Comparison of ENCODE assay signal across 17 cellular contexts in the genomic region with DNA sequence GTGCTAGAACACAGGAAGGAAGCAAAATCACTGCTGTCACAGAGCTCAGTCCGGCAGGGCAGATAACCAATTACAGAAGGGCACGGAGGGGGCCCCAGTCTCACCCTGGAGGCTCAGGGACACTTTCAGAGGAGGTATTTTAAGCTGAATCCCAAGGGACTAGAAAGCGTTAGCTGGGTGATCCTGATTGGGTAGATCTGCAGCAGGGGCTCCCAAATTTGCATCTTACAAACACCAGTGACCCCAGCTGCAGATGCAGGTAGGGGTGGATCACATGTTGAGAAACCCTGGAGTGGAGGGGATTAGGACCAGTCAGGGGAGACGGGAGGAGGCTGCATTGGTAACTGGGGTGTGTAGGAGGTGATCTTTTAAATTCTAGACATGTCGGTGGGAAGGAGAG.
DNase-seq lines count a peak whose midpoint lies in the region; ATAC-seq, FAIRE-seq and TF ChIP-seq lines count a peak whose summit lies in the region.
"Had no signal": no experiment of that assay in that cellular context is flagged by ENCODE, and none has a peak within 500 bp of the region (broad histone marks: within the 10 kb centered on the region; RNA-seq: fewer than 3 reads in every experiment).

No MANE protein-coding gene starts in this region.

- H3K9ac ChIP-seq in GM12878 (ENCODE audit: control insufficient read depth, insufficient read depth, low read length): no peak overlapping the region; the same call in 1 of the 2 replicates

- SMC1A ChIA-PET in GM12878 (lab: Charles Lee; ENCODE audit: uncharacterized antibody, unreplicated experiment): interaction anchor here (0.7 to 3.6 kb wide), 6 partner anchors 17 to 234 kb away, joined by 3 to 12 read pairs (median 6); no protein-coding TSS in a partner anchor

- no peak for TF ChIP-seq RAD21 in GM12878 (IDR thresholded peaks at IDR 0.05; ENCODE audit: insufficient read depth, low read depth, low read length)

- H4K20me1 ChIP-seq in GM12878 (ENCODE audit: control insufficient read depth, insufficient read depth): no peaks in the 10 kb centered on the region

- RAD21 ChIA-PET in GM12878 (lab: Charles Lee; ENCODE audit: unreplicated experiment): interaction anchor here (1.1 to 2.5 kb wide), 5 partner anchors 17 to 328 kb away, joined by 3 to 10 read pairs (median 4); no protein-coding TSS in a partner anchor

- 8% methylated on average over 5 of the region's 5 CpGs for WGBS in GM12878 (ENCODE audit: insufficient coverage, insufficient replicate concordance, low lambda C conversion rate, missing lambda C conversion rate)

- POLR2A ChIA-PET in GM12878 (lab: Charles Lee) (no interaction called here), GM10248 (lab: Yijun Ruan, JAX) (no interaction called here)

- H3K27me3 ChIP-seq in GM12878 (replicated peaks in 1 of 2; ENCODE audit: control insufficient read depth in 2 of 2, insufficient read depth in 2 of 2, low read length in 1 of 2): no peaks in the 10 kb centered on the region; a peak in 1 of 4 replicates
- H3K27me3 ChIP-seq: pancreas had no signal

- H3K27ac ChIP-seq in GM12878 (ENCODE audit: control insufficient read depth, insufficient read depth): no peak overlapping the region
- H3K27ac ChIP-seq: pancreas, skin epidermis, stomach had no signal

- TF ChIP-seq POLR2A in GM12878 (IDR thresholded peaks at IDR 0.05; ENCODE audit: low read depth, low read length): no peak

- CTCF ChIA-PET in GM12878 (lab: Yijun Ruan, JAX): interaction anchor here (0.9 to 7.7 kb wide), 6 partner anchors 9 to 234 kb away, joined by 3 to 70 read pairs (median 10); no protein-coding TSS in a partner anchor
- CTCF ChIA-PET in GM10248 (lab: Yijun Ruan, JAX): interaction anchor here (1.0 to 2.0 kb wide), 4 partner anchors 11 to 233 kb away, joined by 3 to 6 read pairs (median 4); no protein-coding TSS in a partner anchor

- no peaks in the 10 kb centered on the region for H3K9me3 ChIP-seq in GM12878 (replicated peaks; ENCODE audit: control insufficient read depth, insufficient read depth, low read length)
- H3K9me3 ChIP-seq: pancreas, stomach had no signal

- no TSS peak for BruUV-seq in GM12878 (replicated peaks; lab: Mats Ljungman, UMichigan)

- peak overlapping the region; percentile 24; the same call in 1 of the 2 replicates for H2AFZ ChIP-seq in GM12878 (ENCODE audit: control insufficient read depth, low read depth, low read length)

- TF ChIP-seq CTCF in GM12878 (IDR thresholded peaks at IDR 0.05 in 2 of 3, conservative IDR thresholded peaks at IDR 0.05 in 1 of 3; ENCODE audit: control insufficient read depth in 2 of 3, extremely low read depth in 1 of 3, insufficient read depth in 1 of 3, low read depth in 3 of 3, low read length in 3 of 3) (no peak), GM10248 (IDR thresholded peaks at IDR 0.05; ENCODE audit: control extremely low read depth, extremely low read depth, low read depth, missing control alignments) (no peak)

- H3K79me2 ChIP-seq in GM12878 (ENCODE audit: control insufficient read depth, insufficient read depth, low read length): no peaks in the 10 kb centered on the region

- ATAC-seq in GM18502 (IDR thresholded peaks at IDR 0.05; ENCODE audit: poor library complexity, unreplicated experiment): peak; percentile 64
- ATAC-seq in GM21447 (IDR thresholded peaks at IDR 0.05; ENCODE audit: unreplicated experiment): peak; percentile 53
- peak; percentile 56 for ATAC-seq in HG03196 (IDR thresholded peaks at IDR 0.05; ENCODE audit: unreplicated experiment)
- peak; percentile 53 for ATAC-seq in GM12878
- no peak for ATAC-seq in HG03521 (IDR thresholded peaks at IDR 0.05; ENCODE audit: unreplicated experiment)
- ATAC-seq: pancreas had no signal

- 0 out of 2 replicates have a peak overlapping the region, but pooled peaks have one; percentile 27 for H3K4me2 ChIP-seq in GM12878 (ENCODE audit: control insufficient read depth, insufficient read depth)

- in situ Hi-C loops in GM12878 (cut with MboI): no loop called here

- no peak overlapping the region for H3K4me3 ChIP-seq in GM12878
- H3K4me3 ChIP-seq: pancreas, skin epidermis, stomach had no signal

- peaks cover 17% of the 10 kb centered on the region for H3K4me1 ChIP-seq in GM12878 (ENCODE audit: control insufficient read depth, insufficient read depth, low read length)
- H3K4me1 ChIP-seq: pancreas, stomach had no signal

- DNase-seq in GM12878 (ENCODE audit: low read depth, low spot score) (peak; percentile 45), GM10248 (ENCODE audit: extremely low spot score) (no peak), DMS153 treated with DMSO at 0.1 percent for 48 hours (lab: John Stamatoyannopoulos, UW; ENCODE audit: unreplicated experiment) (no peak)
- no peak for DNase-seq in activated effector memory CD4-positive, alpha-beta T cell treated with anti-CD3 and anti-CD28 coated beads, Interleukin-2, amount 50 U/mL, for 16 hours
- DNase-seq: activated CD8-positive, alpha-beta memory T cell treated with anti-CD3 and anti-CD28 coated beads, Interleukin-2, amount 50 U/mL, for 4 hours; activated naive CD4-positive, alpha-beta T cell treated with anti-CD3 and anti-CD28 coated beads, Interleukin-2, amount 50 U/mL, for 16 hours; DMS53; effector CD4-positive, alpha-beta T cell; NCI-H1105; NCI-H2227 treated with DMSO at 0.1 percent for 48 hours; pancreas; stomach had no signal

- intact Hi-C loops in GM12878 (cut with micrococcal nuclease; ENCODE audit: unreplicated experiment): loop anchor here (5.0 kb wide), 1 partner anchor 329 kb away; no protein-coding TSS in a partner anchor

- no peak for FAIRE-seq in GM12878 (lab: Jason Lieb, UNC)
- FAIRE-seq: pancreas had no signal

- no peaks in the 10 kb centered on the region; a peak in 1 of 4 replicates for H3K36me3 ChIP-seq in GM12878 (ENCODE audit: control insufficient read depth in 2 of 2, insufficient read depth in 2 of 2, low read length in 1 of 2)
- H3K36me3 ChIP-seq: pancreas, stomach had no signal

- TF ChIP-seq EP300 in GM12878 (IDR thresholded peaks at IDR 0.05; ENCODE audit: borderline replicate concordance in 1 of 2, control insufficient read depth in 1 of 2, low read depth in 2 of 2, low read length in 2 of 2): no peak

TF ChIP-seq in GM12878, 131 proteins besides CTCF, POLR2A, EP300 and RAD21 (continues in another document):
- TF ChIP-seq MLLT1 (IDR thresholded peaks at IDR 0.05) (no peak), IKZF2 (IDR thresholded peaks at IDR 0.05) (peak in 1 of 2 experiments; percentile 12; a peak in 1 of 4 replicates), ZNF24 (IDR thresholded peaks at IDR 0.05) (no peak), ZBTB40 (IDR thresholded peaks at IDR 0.05; ENCODE audit: borderline replicate concordance) (no peak), BMI1 (IDR thresholded peaks at IDR 0.05; ENCODE audit: borderline replicate concordance) (no peak), DPF2 (IDR thresholded peaks at IDR 0.05) (no peak), ATF7 (IDR thresholded peaks at IDR 0.05; ENCODE audit: low read depth) (no peak), SRF (IDR thresholded peaks at IDR 0.05; ENCODE audit: low read depth in 2 of 2, low read length in 2 of 2) (no peak)
- TF ChIP-seq, protein P1, sequence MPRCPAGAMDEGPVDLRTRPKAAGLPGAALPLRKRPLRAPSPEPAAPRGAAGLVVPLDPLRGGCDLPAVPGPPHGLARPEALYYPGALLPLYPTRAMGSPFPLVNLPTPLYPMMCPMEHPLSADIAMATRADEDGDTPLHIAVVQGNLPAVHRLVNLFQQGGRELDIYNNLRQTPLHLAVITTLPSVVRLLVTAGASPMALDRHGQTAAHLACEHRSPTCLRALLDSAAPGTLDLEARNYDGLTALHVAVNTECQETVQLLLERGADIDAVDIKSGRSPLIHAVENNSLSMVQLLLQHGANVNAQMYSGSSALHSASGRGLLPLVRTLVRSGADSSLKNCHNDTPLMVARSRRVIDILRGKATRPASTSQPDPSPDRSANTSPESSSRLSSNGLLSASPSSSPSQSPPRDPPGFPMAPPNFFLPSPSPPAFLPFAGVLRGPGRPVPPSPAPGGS (IDR thresholded peaks at IDR 0.05; ENCODE audit: borderline replicate concordance, insufficient read depth, low read depth, low read length, poor library complexity, severe bottlenecking): no peak
